In genomic region chr2:3453196-3453845, GRCh38 we compare ENCODE assay signal across 26 cellular contexts.
A peak's percentile ranks its signal among the peaks of the same experiment; 100 is the strongest.
DNase-seq lines count a peak whose midpoint lies in the region; ATAC-seq, FAIRE-seq and TF ChIP-seq lines count a peak whose summit lies in the region.
"Had no signal": no experiment of that assay in that cellular context is flagged by ENCODE, and none has a peak within 500 bp of the region (broad histone marks: within the 10 kb centered on the region; RNA-seq: fewer than 3 reads in every experiment).

No MANE protein-coding gene starts in this region.

- H4K91ac ChIP-seq in IMR-90 (ENCODE audit: insufficient read depth, low read depth, low read length), result no peak overlapping the region

- H3K9me1 ChIP-seq in IMR-90 (ENCODE audit: insufficient read depth, low read length) (no peaks in the 10 kb centered on the region; the same call in 1 of the 2 replicates), endothelial cell of umbilical vein (replicated peaks; ENCODE audit: control insufficient read depth, extremely low read depth, insufficient read depth, low read length) (no peaks in the 10 kb centered on the region)

- no peak overlapping the region for H3K23ac ChIP-seq in IMR-90 (ENCODE audit: low read depth, low read length)

- H4K20me1 ChIP-seq in BLaER1 treated with 17β-estradiol and CSF1 and Interleukin-3, amounts not matched to agents 10 nM and 100 nM, result peaks cover 30 to 99% (median 68%) of the 10 kb centered on the region in 11 experiments; a peak in 21 of 22 replicates
- H4K20me1 ChIP-seq in IMR-90 (ENCODE audit: insufficient read depth, low read length) (no peaks in the 10 kb centered on the region; the same call in 1 of the 2 replicates), endothelial cell of umbilical vein (replicated peaks; ENCODE audit: control insufficient read depth, extremely low read depth, insufficient read depth, low read length) (no peaks in the 10 kb centered on the region)

- H2AK5ac ChIP-seq in IMR-90 (ENCODE audit: low read depth, low read length), result no peak overlapping the region

- CTCF ChIA-PET in IMR-90 (lab: Yijun Ruan, JAX), result interaction anchor here (0.9 to 2.9 kb wide), 2 partner anchors 9 to 13 kb away, joined by 4 to 14 read pairs; no protein-coding TSS in a partner anchor
- CTCF ChIA-PET in endothelial cell of umbilical vein (lab: Charles Lee), result interaction anchor here (0.8 to 2.7 kb wide), 4 partner anchors 9 to 30 kb away, joined by 4 to 19 read pairs (median 6); no protein-coding TSS in a partner anchor

- no peak overlapping the region for H3K4me3 ChIP-seq in BLaER1 treated with 17β-estradiol and CSF1 and Interleukin-3, amounts not matched to agents 10 nM and 100 nM
- H3K4me3 ChIP-seq in IMR-90 (ENCODE audit: insufficient read depth, low read depth, low read length) (no peak overlapping the region), endothelial cell of umbilical vein (replicated peaks in 1 of 3; ENCODE audit: insufficient read depth in 1 of 3, low read depth in 1 of 3, low read length in 3 of 3) (no peak overlapping the region)
- H3K4me3 ChIP-seq: esophagus muscularis mucosa, gastrocnemius medialis, K562, vagina had no signal

- H3K9ac ChIP-seq in BLaER1 treated with 17β-estradiol and CSF1 and Interleukin-3, amounts not matched to agents 10 nM and 100 nM, result no peak overlapping the region; a peak in 1 of 22 replicates
- H3K9ac ChIP-seq in IMR-90 (ENCODE audit: low read depth, low read length) (no peak overlapping the region), endothelial cell of umbilical vein (replicated peaks; ENCODE audit: extremely low read depth, insufficient read depth, low read length) (no peak overlapping the region)
- H3K9ac ChIP-seq: parathyroid adenoma had no signal

- TF ChIP-seq POLR2A in IMR-90 (IDR thresholded peaks at IDR 0.05; ENCODE audit: low read depth, low read length), result no peak
- TF ChIP-seq POLR2A in endothelial cell of umbilical vein (IDR thresholded peaks at IDR 0.05; ENCODE audit: low read depth, low read length), result no peak

- DNase-seq in IMR-90 (no peak), endothelial cell of umbilical vein (ENCODE audit: low read depth, low spot score) (peak; percentile 30), occipital lobe (lab: John Stamatoyannopoulos, UW) (peak; percentile 48), hippocampal formation (lab: John Stamatoyannopoulos, UW) (no peak), inferior parietal cortex (ENCODE audit: extremely low spot score) (no peak)
- DNase-seq: activated CD4-positive, alpha-beta T cell treated with anti-CD3 and anti-CD28 coated beads, Interleukin-2, amount 50 U/mL, for 48 hours; activated naive CD4-positive, alpha-beta T cell treated with Interleukin-2 at 50 U/mL for 16 hours; activated T-cell treated with anti-CD3 and anti-CD28 coated beads, Interleukin-2, amount 50 U/mL, for 48 hours; CD8-positive, alpha-beta memory T cell; effector memory CD4-positive, alpha-beta T cell; gastrocnemius medialis; GDM1; kidney; MM.1S; NCI-H1436; NCI-H524; RPMI8226 had no signal

- H2AK9ac ChIP-seq in IMR-90 (replicated peaks; ENCODE audit: low read depth, low read length, poor library complexity), result no peak overlapping the region

- H2BK120ac ChIP-seq in IMR-90 (ENCODE audit: low read depth, low read length), result no peak overlapping the region

- no peaks in the 10 kb centered on the region for H3K79me2 ChIP-seq in endothelial cell of umbilical vein (ENCODE audit: control insufficient read depth, insufficient read depth, low read length)

- no peak overlapping the region for H2BK5ac ChIP-seq in IMR-90 (ENCODE audit: low read depth, low read length, poor library complexity, severe bottlenecking)

- no peak overlapping the region for H3K27ac ChIP-seq in BLaER1 treated with 17β-estradiol and CSF1 and Interleukin-3, amounts not matched to agents 10 nM and 100 nM
- H3K27ac ChIP-seq in IMR-90 (ENCODE audit: insufficient read depth, low read length), result no peak overlapping the region
- no peak overlapping the region for H3K27ac ChIP-seq in endothelial cell of umbilical vein (ENCODE audit: insufficient read depth, low read depth, low read length)
- H3K27ac ChIP-seq: esophagus muscularis mucosa, parathyroid adenoma, vagina had no signal

- TF ChIP-seq CTCF in IMR-90 (conservative IDR thresholded peaks at IDR 0.05; ENCODE audit: low read depth, low read length), result no peak
- TF ChIP-seq CTCF in endothelial cell of umbilical vein (IDR thresholded peaks at IDR 0.05; ENCODE audit: extremely low read depth in 1 of 2, insufficient read depth in 1 of 2, low read depth in 1 of 2, low read length in 2 of 2), result no peak

- WGBS in IMR-90 (ENCODE audit: extremely low coverage in 2 of 2, insufficient read length in 1 of 2), 2 experiments, result 76% methylated on average over 9 of the region's 20 CpGs; no CpG with 5 or more reads in 1 of the 2 experiments

- no peak overlapping the region for H4K8ac ChIP-seq in IMR-90 (ENCODE audit: low read depth in 2 of 2, low read length in 2 of 2)

- FAIRE-seq in endothelial cell of umbilical vein (lab: Jason Lieb, UNC), result no peak
- FAIRE-seq: H54, K562, kidney had no signal

- dilution Hi-C loops in IMR-90 (cut with HindIII; ENCODE audit: low sequenced_read_pairs, unreplicated experiment), result no loop called here
- dilution Hi-C loops in endothelial cell of umbilical vein (cut with MboI; ENCODE audit: extremely low pct_ligation_motif_present, low sequenced_read_pairs), result no loop called here

- peaks cover 25 to 96% (median 64%) of the 10 kb centered on the region in 11 experiments for H3K36me3 ChIP-seq in BLaER1 treated with 17β-estradiol and CSF1 and Interleukin-3, amounts not matched to agents 10 nM and 100 nM
- peaks cover 37% of the 10 kb centered on the region for H3K36me3 ChIP-seq in IMR-90 (ENCODE audit: control insufficient read depth, insufficient read depth, low read length)
- peaks cover 2 to 8% of the 10 kb centered on the region in 2 experiments for H3K36me3 ChIP-seq in endothelial cell of umbilical vein (ENCODE audit: control insufficient read depth in 2 of 2, extremely low read depth in 1 of 2, insufficient read depth in 2 of 2, low read length in 2 of 2)

- H3K14ac ChIP-seq in IMR-90 (replicated peaks; ENCODE audit: low read depth, low read length), result no peak overlapping the region

- H3K56ac ChIP-seq in IMR-90 (ENCODE audit: extremely low read depth, insufficient read depth, low read length), result no peak overlapping the region

- no peak for TF ChIP-seq RAD21 in IMR-90 (IDR thresholded peaks at IDR 0.05; ENCODE audit: low read length)

- no peak overlapping the region for H3K18ac ChIP-seq in IMR-90 (ENCODE audit: low read depth, low read length)

- ATAC-seq in IMR-90 (ENCODE audit: low read depth) (no peak), HG03097 (IDR thresholded peaks at IDR 0.05; ENCODE audit: low FRiP score, unreplicated experiment) (no peak)
- ATAC-seq: K562, SK-N-SH treated with all-trans-retinoic acid at 6 μM for 48 hours, WTC11 had no signal

- peaks cover 0 to 9% (median 0%) of the 10 kb centered on the region in 11 experiments; a peak in 3 of 22 replicates for H3K9me3 ChIP-seq in BLaER1 treated with 17β-estradiol and CSF1 and Interleukin-3, amounts not matched to agents 10 nM and 100 nM (replicated peaks in 1 of 11)
- H3K9me3 ChIP-seq in IMR-90 (ENCODE audit: control insufficient read depth, insufficient read depth, low read length) (no peaks in the 10 kb centered on the region), endothelial cell of umbilical vein (replicated peaks; ENCODE audit: control insufficient read depth, insufficient read depth, low read length) (no peaks in the 10 kb centered on the region)
- H3K9me3 ChIP-seq: esophagus muscularis mucosa, gastrocnemius medialis, vagina had no signal

- peak overlapping the region in 7 of 11 experiments; percentile 10 to 76 (median 28); a peak in 12 of 22 replicates for H3K4me2 ChIP-seq in BLaER1 treated with 17β-estradiol and CSF1 and Interleukin-3, amounts not matched to agents 10 nM and 100 nM
- no peak overlapping the region for H3K4me2 ChIP-seq in IMR-90 (ENCODE audit: low read depth, low read length)
- no peak overlapping the region for H3K4me2 ChIP-seq in endothelial cell of umbilical vein (ENCODE audit: insufficient read depth, low read length)

- no peak overlapping the region for H3K4ac ChIP-seq in IMR-90 (ENCODE audit: low read depth, low read length)

- peaks cover 0 to 6% of the 10 kb centered on the region in 2 experiments; a peak in 2 of 4 replicates for H3K79me1 ChIP-seq in IMR-90 (ENCODE audit: low read depth in 1 of 2, low read length in 2 of 2)

- POLR2A ChIA-PET in IMR-90 (lab: Charles Lee; ENCODE audit: unreplicated experiment), result no interaction called here
- POLR2A ChIA-PET in endothelial cell of umbilical vein (lab: Charles Lee), result no interaction called here

- peaks cover 39 to 75% (median 56%) of the 10 kb centered on the region in 11 experiments for H3K27me3 ChIP-seq in BLaER1 treated with 17β-estradiol and CSF1 and Interleukin-3, amounts not matched to agents 10 nM and 100 nM
- no peaks in the 10 kb centered on the region for H3K27me3 ChIP-seq in IMR-90 (ENCODE audit: control insufficient read depth, insufficient read depth, low read length)
- H3K27me3 ChIP-seq in endothelial cell of umbilical vein (ENCODE audit: control insufficient read depth in 2 of 2, insufficient read depth in 2 of 2, low read length in 2 of 2), result no peaks in the 10 kb centered on the region
- H3K27me3 ChIP-seq: esophagus muscularis mucosa, gastrocnemius medialis, vagina had no signal

- in situ Hi-C loops in IMR-90 (cut with MboI; ENCODE audit: low sequenced_read_pairs), result no loop called here

- BruUV-seq in IMR-90 (replicated peaks; lab: Mats Ljungman, UMichigan) (no TSS peak), endothelial cell of umbilical vein (replicated peaks; lab: Mats Ljungman, UMichigan) (no TSS peak)

- no peak overlapping the region for H2BK20ac ChIP-seq in IMR-90 (ENCODE audit: low read depth, low read length)

- H4K5ac ChIP-seq in IMR-90 (ENCODE audit: low read depth, low read length), result no peak overlapping the region

- H2BK15ac ChIP-seq in IMR-90 (ENCODE audit: low read depth, low read length), result no peak overlapping the region

- peak overlapping the region; percentile 33 for H2AFZ ChIP-seq in IMR-90 (replicated peaks; ENCODE audit: low read length, poor library complexity)
- no peak overlapping the region for H2AFZ ChIP-seq in endothelial cell of umbilical vein (ENCODE audit: low read depth, low read length)
- H2AFZ ChIP-seq: parathyroid adenoma had no signal

- peaks cover 0 to 74% (median 45%) of the 10 kb centered on the region in 10 experiments; a peak in 15 of 20 replicates for H3K4me1 ChIP-seq in BLaER1 treated with 17β-estradiol and CSF1 and Interleukin-3, amounts not matched to agents 10 nM and 100 nM
- H3K4me1 ChIP-seq in IMR-90 (ENCODE audit: control insufficient read depth, insufficient read depth, low read length), result no peaks in the 10 kb centered on the region
- peaks cover 3% of the 10 kb centered on the region for H3K4me1 ChIP-seq in endothelial cell of umbilical vein (ENCODE audit: control insufficient read depth, extremely low read depth, insufficient read depth, low read length)
- H3K4me1 ChIP-seq: gastrocnemius medialis, parathyroid adenoma, vagina had no signal

- intact Hi-C loops in IMR-90 (cut with micrococcal nuclease) (no loop called here), endothelial cell of umbilical vein (cut with micrococcal nuclease) (no loop called here)

TF ChIP-seq in IMR-90, 13 proteins besides CTCF, POLR2A, EP300 and RAD21 (continues in another document):
- TF ChIP-seq NFE2L2 (IDR thresholded peaks at IDR 0.05; ENCODE audit: low read depth, low read length), result no peak

TF ChIP-seq in endothelial cell of umbilical vein, 7 proteins besides CTCF, POLR2A, EP300 and RAD21 (continues in another document):
- TF ChIP-seq FOS (IDR thresholded peaks at IDR 0.05; ENCODE audit: borderline replicate concordance, insufficient read depth, low read length), result no peak

Comparison
In these comparisons a context has a peak if more than half of its experiments do, and no peak if none do; other contexts are left out.
1. H3K4me2 ChIP-seq: peak in BLaER1 treated with 17β-estradiol and CSF1 and Interleukin-3, amounts not matched to agents 10 nM and 100 nM (7 of 11); none in IMR-90 (single experiment) and endothelial cell of umbilical vein (single experiment).
2. DNase-seq: peak in endothelial cell of umbilical vein (single experiment) and occipital lobe (single experiment); none in IMR-90 (single experiment), hippocampal formation (0 of 2) and inferior parietal cortex (single experiment).